19 cellular contexts compared by ENCODE assay signal in genomic region chr3:31433679-31433992, GRCh38.
A peak's percentile ranks its signal among the peaks of the same experiment; 100 is the strongest.
DNase-seq lines count a peak whose midpoint lies in the region; ATAC-seq and TF ChIP-seq lines count a peak whose summit lies in the region.
"Had no signal": no experiment of that assay in that cellular context is flagged by ENCODE, and none has a peak within 500 bp of the region (broad histone marks: within the 10 kb centered on the region; RNA-seq: fewer than 3 reads in every experiment).

No MANE protein-coding gene starts in this region.

- no peaks in the 10 kb centered on the region for H3K36me3 ChIP-seq in gastroesophageal sphincter
- H3K36me3 ChIP-seq: Peyer's patch had no signal

- H3K36me3 Mint-ChIP-seq in chondrocyte (ENCODE audit: low read depth) = no peaks in the 10 kb centered on the region

- peaks cover 11% of the 10 kb centered on the region for H3K4me1 Mint-ChIP-seq in chondrocyte (ENCODE audit: low read depth)

- H3K27ac ChIP-seq in foreskin keratinocyte (no peak overlapping the region), gastroesophageal sphincter (no peak overlapping the region)
- H3K27ac ChIP-seq: C4-2B, GM23248, KMS-11, Peyer's patch had no signal

- TF ChIP-seq EP300 in gastroesophageal sphincter (IDR thresholded peaks at IDR 0.05) = no peak

- peaks cover 22% of the 10 kb centered on the region for H3K9me3 Mint-ChIP-seq in chondrocyte (ENCODE audit: low read depth)

- no peak for DNase-seq in foreskin keratinocyte
- no peak for DNase-seq in NCI-H226
- DNase-seq in chondrocyte (ENCODE audit: low spot score) = no peak
- DNase-seq: DMS153, GM23248, NCI-H1048, NCI-H1436 treated with DMSO at 0.1 percent for 48 hours, NCI-H2029 treated with DMSO at 0.1 percent for 48 hours, NCI-H510A treated with DMSO at 0.1 percent for 48 hours, Peyer's patch, T1000 had no signal

- no peak overlapping the region for H3K4me3 Mint-ChIP-seq in chondrocyte (ENCODE audit: unreplicated experiment)

- peaks cover 1% of the 10 kb centered on the region for H3K27me3 Mint-ChIP-seq in chondrocyte (ENCODE audit: low read depth)

- H3K4me3 ChIP-seq in gastroesophageal sphincter = no peak overlapping the region
- H3K4me3 ChIP-seq: GM23248, Peyer's patch had no signal

- TF ChIP-seq CTCF in foreskin keratinocyte (conservative IDR thresholded peaks at IDR 0.05) (peak; percentile 6), gastroesophageal sphincter (IDR thresholded peaks at IDR 0.05) (no peak), chondrocyte (IDR thresholded peaks at IDR 0.05) (no peak)

- peaks cover 0 to 8% (median 0%) of the 10 kb centered on the region in 3 donors for H3K9me3 ChIP-seq in gastroesophageal sphincter
- H3K9me3 ChIP-seq: Peyer's patch had no signal

- no peak overlapping the region for H3K27ac Mint-ChIP-seq in chondrocyte (ENCODE audit: unreplicated experiment)

- peak; percentile 55 for ATAC-seq in GM19035 (IDR thresholded peaks at IDR 0.05; ENCODE audit: unreplicated experiment)
- ATAC-seq in HG02798 (IDR thresholded peaks at IDR 0.05; ENCODE audit: poor library complexity, unreplicated experiment) = peak; percentile 74
- peak; percentile 39 for ATAC-seq in HG03432 (IDR thresholded peaks at IDR 0.05; ENCODE audit: unreplicated experiment)
- ATAC-seq in foreskin keratinocyte = no peak
- ATAC-seq in gastroesophageal sphincter = no peak
- ATAC-seq: HCT116, Right ventricle myocardium inferior had no signal

- no peak for TF ChIP-seq POLR2A in gastroesophageal sphincter (IDR thresholded peaks at IDR 0.05)

- H3K27me3 ChIP-seq in foreskin keratinocyte (no peaks in the 10 kb centered on the region), gastroesophageal sphincter (no peaks in the 10 kb centered on the region)
- H3K27me3 ChIP-seq: Peyer's patch had no signal

- H3K4me1 ChIP-seq in foreskin keratinocyte (no peaks in the 10 kb centered on the region), gastroesophageal sphincter (no peaks in the 10 kb centered on the region)
- H3K4me1 ChIP-seq: Peyer's patch had no signal

Comparison
In these comparisons a context has a peak if more than half of its experiments do, and no peak if none do; other contexts are left out.
1. ATAC-seq: peak in GM19035 (single experiment), HG02798 (single experiment) and HG03432 (single experiment); none in foreskin keratinocyte (single experiment) and gastroesophageal sphincter (single experiment).